1 cellular context compared by ENCODE assay signal in the genomic region with DNA sequence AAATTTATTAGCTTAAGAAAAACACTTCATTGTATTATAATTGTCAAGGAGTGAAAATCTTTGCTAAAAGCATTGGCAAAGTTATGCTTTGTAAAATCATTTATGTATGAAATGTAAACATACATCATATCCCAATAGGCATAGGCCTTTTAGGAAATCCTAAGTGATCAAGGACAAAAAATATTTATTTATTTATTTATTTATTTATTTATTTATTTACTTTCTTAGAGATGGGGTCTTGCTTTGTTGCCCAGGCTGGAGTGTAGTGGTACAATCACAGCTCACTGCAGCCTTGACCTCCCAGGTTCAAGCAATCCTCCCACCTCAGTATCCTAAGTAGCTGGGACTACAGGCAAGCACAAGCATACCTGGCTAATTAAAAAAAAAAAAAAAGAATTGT.
TF ChIP-seq lines count a peak whose summit lies in the region.

No MANE protein-coding gene starts in this region.

TF ChIP-seq in HEK293, 187 proteins besides CTCF, POLR2A, EP300 and RAD21 (continued from another document and continues in another):
- TF ChIP-seq, protein P1, sequence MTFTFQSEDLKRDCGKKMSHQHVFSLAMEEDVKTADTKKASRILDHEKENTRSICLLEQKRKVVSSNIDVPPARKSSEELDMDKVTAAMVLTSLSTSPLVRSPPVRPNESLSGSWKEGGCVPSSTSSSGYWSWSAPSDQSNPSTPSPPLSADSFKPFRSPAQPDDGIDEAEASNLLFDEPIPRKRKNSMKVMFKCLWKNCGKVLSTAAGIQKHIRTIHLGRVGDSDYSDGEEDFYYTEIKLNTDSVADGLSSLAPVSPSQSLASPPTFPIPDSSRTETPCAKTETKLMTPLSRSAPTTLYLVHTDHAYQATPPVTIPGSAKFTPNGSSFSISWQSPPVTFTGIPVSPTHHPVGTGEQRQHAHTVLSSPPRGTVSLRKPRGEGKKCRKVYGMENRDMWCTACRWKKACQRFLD (tag by site-specific recombination; IDR thresholded peaks at IDR 0.05) = no peak
- TF ChIP-seq MZF1 (tag by site-specific recombination; IDR thresholded peaks at IDR 0.05; ENCODE audit: borderline replicate concordance) (no peak), SP7 (tag by site-specific recombination; IDR thresholded peaks at IDR 0.05) (no peak), ZNF776 (tag by site-specific recombination; IDR thresholded peaks at IDR 0.05; ENCODE audit: borderline replicate concordance) (no peak), ZNF280C (tag by site-specific recombination; IDR thresholded peaks at IDR 0.05) (no peak), ZNF518A (tag by site-specific recombination; conservative IDR thresholded peaks at IDR 0.05; ENCODE audit: low read depth) (peak; percentile 65), ZNF19 (tag by site-specific recombination; IDR thresholded peaks at IDR 0.05; ENCODE audit: low read depth) (peak; percentile 31; the same call in 1 of the 2 replicates), SCRT1 (tag by site-specific recombination; IDR thresholded peaks at IDR 0.05; ENCODE audit: borderline replicate concordance) (no peak), ZBTB1 (tag by site-specific recombination; IDR thresholded peaks at IDR 0.05) (no peak), PRDM1 (tag by site-specific recombination; IDR thresholded peaks at IDR 0.05) (no peak), ZNF610 (tag by site-specific recombination; IDR thresholded peaks at IDR 0.05; ENCODE audit: borderline replicate concordance) (no peak), ZNF426 (tag by site-specific recombination; IDR thresholded peaks at IDR 0.05) (peak; percentile 67), ZNF664 (tag by site-specific recombination; IDR thresholded peaks at IDR 0.05) (no peak; the same call in 1 of the 2 replicates), ZNF510 (tag by site-specific recombination; IDR thresholded peaks at IDR 0.05; ENCODE audit: insufficient replicate concordance) (peak; percentile 29), ZNF555 (tag by site-specific recombination; conservative IDR thresholded peaks at IDR 0.05) (peak; percentile 64), PRDM4 (tag by site-specific recombination; IDR thresholded peaks at IDR 0.05) (no peak), KLF9 (tag by site-specific recombination; IDR thresholded peaks at IDR 0.05; ENCODE audit: low read depth) (no peak), ZNF585B (tag by site-specific recombination; IDR thresholded peaks at IDR 0.05) (no peak), ZNF302 (tag by site-specific recombination; IDR thresholded peaks at IDR 0.05; ENCODE audit: low read depth) (no peak), ZNF768 (tag by site-specific recombination; IDR thresholded peaks at IDR 0.05) (no peak), ZNF221 (tag by site-specific recombination; IDR thresholded peaks at IDR 0.05; ENCODE audit: borderline replicate concordance) (no peak), KLF1 (tag by site-specific recombination; IDR thresholded peaks at IDR 0.05) (no peak), ZNF621 (tag by site-specific recombination; IDR thresholded peaks at IDR 0.05) (no peak), ZNF423 (tag by site-specific recombination; IDR thresholded peaks at IDR 0.05) (no peak), ZFHX2 (tag by site-specific recombination; conservative IDR thresholded peaks at IDR 0.05) (no peak), ZNF521 (tag by site-specific recombination; IDR thresholded peaks at IDR 0.05) (no peak), ZNF560 (tag by site-specific recombination; IDR thresholded peaks at IDR 0.05; ENCODE audit: borderline replicate concordance) (0 out of 2 replicates have a peak, but pooled peaks have one; percentile 30), ZFP41 (tag by site-specific recombination; IDR thresholded peaks at IDR 0.05; ENCODE audit: borderline replicate concordance) (no peak), ZNF266 (tag by site-specific recombination; IDR thresholded peaks at IDR 0.05; ENCODE audit: low read depth) (no peak)
- TF ChIP-seq, protein P2, sequence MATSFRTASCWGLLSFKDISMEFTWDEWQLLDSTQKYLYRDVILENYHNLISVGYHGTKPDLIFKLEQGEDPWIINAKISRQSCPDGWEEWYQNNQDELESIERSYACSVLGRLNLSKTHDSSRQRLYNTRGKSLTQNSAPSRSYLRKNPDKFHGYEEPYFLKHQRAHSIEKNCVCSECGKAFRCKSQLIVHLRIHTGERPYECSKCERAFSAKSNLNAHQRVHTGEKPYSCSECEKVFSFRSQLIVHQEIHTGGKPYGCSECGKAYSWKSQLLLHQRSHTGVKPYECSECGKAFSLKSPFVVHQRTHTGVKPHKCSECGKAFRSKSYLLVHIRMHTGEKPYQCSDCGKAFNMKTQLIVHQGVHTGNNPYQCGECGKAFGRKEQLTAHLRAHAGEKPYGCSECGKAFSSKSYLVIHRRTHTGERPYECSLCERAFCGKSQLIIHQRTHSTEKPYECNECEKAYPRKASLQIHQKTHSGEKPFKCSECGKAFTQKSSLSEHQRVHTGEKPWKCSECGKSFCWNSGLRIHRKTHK (tag by site-specific recombination; IDR thresholded peaks at IDR 0.05) = no peak
- TF ChIP-seq, protein P3, sequence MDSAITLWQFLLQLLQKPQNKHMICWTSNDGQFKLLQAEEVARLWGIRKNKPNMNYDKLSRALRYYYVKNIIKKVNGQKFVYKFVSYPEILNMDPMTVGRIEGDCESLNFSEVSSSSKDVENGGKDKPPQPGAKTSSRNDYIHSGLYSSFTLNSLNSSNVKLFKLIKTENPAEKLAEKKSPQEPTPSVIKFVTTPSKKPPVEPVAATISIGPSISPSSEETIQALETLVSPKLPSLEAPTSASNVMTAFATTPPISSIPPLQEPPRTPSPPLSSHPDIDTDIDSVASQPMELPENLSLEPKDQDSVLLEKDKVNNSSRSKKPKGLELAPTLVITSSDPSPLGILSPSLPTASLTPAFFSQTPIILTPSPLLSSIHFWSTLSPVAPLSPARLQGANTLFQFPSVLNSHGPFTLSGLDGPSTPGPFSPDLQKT (IDR thresholded peaks at IDR 0.05; ENCODE audit: borderline replicate concordance, low read depth, low read length) = no peak
- TF ChIP-seq, protein P4, sequence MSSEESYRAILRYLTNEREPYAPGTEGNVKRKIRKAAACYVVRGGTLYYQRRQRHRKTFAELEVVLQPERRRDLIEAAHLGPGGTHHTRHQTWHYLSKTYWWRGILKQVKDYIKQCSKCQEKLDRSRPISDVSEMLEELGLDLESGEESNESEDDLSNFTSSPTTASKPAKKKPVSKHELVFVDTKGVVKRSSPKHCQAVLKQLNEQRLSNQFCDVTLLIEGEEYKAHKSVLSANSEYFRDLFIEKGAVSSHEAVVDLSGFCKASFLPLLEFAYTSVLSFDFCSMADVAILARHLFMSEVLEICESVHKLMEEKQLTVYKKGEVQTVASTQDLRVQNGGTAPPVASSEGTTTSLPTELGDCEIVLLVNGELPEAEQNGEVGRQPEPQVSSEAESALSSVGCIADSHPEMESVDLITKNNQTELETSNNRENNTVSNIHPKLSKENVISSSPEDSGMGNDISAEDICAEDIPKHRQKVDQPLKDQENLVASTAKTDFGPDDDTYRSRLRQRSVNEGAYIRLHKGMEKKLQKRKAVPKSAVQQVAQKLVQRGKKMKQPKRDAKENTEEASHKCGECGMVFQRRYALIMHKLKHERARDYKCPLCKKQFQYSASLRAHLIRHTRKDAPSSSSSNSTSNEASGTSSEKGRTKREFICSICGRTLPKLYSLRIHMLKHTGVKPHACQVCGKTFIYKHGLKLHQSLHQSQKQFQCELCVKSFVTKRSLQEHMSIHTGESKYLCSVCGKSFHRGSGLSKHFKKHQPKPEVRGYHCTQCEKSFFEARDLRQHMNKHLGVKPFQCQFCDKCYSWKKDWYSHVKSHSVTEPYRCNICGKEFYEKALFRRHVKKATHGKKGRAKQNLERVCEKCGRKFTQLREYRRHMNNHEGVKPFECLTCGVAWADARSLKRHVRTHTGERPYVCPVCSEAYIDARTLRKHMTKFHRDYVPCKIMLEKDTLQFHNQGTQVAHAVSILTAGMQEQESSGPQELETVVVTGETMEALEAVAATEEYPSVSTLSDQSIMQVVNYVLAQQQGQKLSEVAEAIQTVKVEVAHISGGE (tag by site-specific recombination; conservative IDR thresholded peaks at IDR 0.05; ENCODE audit: low read depth) = peak; percentile 61
- TF ChIP-seq, protein P5, sequence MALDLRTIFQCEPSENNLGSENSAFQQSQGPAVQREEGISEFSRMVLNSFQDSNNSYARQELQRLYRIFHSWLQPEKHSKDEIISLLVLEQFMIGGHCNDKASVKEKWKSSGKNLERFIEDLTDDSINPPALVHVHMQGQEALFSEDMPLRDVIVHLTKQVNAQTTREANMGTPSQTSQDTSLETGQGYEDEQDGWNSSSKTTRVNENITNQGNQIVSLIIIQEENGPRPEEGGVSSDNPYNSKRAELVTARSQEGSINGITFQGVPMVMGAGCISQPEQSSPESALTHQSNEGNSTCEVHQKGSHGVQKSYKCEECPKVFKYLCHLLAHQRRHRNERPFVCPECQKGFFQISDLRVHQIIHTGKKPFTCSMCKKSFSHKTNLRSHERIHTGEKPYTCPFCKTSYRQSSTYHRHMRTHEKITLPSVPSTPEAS (tag by site-specific recombination; IDR thresholded peaks at IDR 0.05) = no peak
- TF ChIP-seq, protein P6, sequence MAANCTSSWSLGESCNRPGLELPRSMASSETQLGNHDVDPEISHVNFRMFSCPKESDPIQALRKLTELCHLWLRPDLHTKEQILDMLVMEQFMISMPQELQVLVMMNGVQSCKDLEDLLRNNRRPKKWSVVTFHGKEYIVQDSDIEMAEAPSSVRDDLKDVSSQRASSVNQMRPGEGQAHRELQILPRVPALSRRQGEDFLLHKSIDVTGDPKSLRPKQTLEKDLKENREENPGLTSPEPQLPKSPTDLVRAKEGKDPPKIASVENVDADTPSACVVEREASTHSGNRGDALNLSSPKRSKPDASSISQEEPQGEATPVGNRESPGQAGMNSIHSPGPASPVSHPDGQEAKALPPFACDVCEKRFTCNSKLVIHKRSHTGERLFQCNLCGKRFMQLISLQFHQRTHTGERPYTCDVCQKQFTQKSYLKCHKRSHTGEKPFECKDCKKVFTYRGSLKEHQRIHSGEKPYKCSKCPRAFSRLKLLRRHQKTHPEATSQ (tag by site-specific recombination; IDR thresholded peaks at IDR 0.05) = no peak
